In the genomic region with DNA sequence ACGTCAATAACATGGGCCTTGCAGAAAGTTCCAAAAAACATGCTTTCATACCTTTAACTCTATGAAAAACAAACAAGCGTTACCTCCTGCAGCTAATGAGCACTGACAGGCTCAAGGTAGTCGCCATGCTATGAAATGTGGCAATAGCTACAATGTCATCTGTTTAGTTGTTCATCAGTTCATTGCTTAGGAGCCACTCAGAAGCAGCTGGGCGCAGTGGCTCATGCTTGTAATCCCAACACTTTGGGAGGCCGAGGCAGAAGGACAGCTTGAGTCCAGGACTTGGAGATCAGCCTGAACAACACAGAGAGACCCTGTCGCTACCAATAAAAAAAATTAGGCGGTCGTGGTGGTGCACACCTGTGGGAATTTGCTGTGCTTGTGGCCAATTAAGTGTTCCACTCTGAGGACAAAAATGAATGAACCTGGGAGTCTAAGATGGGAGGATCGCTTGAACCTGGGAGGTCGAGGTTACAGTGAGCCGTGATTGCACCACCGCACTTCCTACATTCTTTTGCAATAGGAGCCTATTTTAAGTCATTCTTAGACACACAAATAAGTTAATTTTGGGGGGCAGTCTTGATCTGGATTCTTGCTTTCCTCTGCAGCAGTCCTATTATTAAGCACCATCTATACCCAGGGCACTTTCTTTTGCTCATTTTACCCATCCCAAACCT, we compare ENCODE assay signal across 16 cellular contexts.
DNase-seq lines count a peak whose midpoint lies in the region; ATAC-seq and TF ChIP-seq lines count a peak whose summit lies in the region.
"Had no signal": no experiment of that assay in that cellular context is flagged by ENCODE, and none has a peak within 500 bp of the region (broad histone marks: within the 10 kb centered on the region; RNA-seq: fewer than 3 reads in every experiment).

No MANE protein-coding gene starts in this region.

- CTCF ChIA-PET in CD4-positive, alpha-beta T cell (lab: Charles Lee), result no interaction called here

- WGBS in testis, 2 donors, result 88 to 92% methylated on average over 12 of the region's 12 CpGs

- peaks cover 43% of the 10 kb centered on the region for H3K36me3 Mint-ChIP-seq in CD4-positive, alpha-beta T cell (ENCODE audit: low read depth)
- no peaks in the 10 kb centered on the region for H3K36me3 Mint-ChIP-seq in natural killer cell

- no peaks in the 10 kb centered on the region for H3K27me3 ChIP-seq in CD4-positive, alpha-beta T cell (ENCODE audit: control insufficient read depth, insufficient read depth, low read length)
- H3K27me3 ChIP-seq in adipocyte (replicated peaks; ENCODE audit: control insufficient read depth, insufficient read depth, low read length) (no peaks in the 10 kb centered on the region), testis (no peaks in the 10 kb centered on the region)
- H3K27me3 ChIP-seq: brain microvascular endothelial cell had no signal

- no peak overlapping the region for H3K27ac ChIP-seq in CD4-positive, alpha-beta T cell (ENCODE audit: low read depth, low read length)
- no peak overlapping the region for H3K27ac ChIP-seq in testis
- H3K27ac ChIP-seq: brain microvascular endothelial cell had no signal

- peaks cover 89% of the 10 kb centered on the region for H3K4me1 ChIP-seq in adipocyte (ENCODE audit: control insufficient read depth, insufficient read depth, low read length)
- peaks cover 52% of the 10 kb centered on the region for H3K4me1 ChIP-seq in testis

- H3K4me3 Mint-ChIP-seq in CD4-positive, alpha-beta T cell, result peak overlapping the region; percentile 81
- H3K4me3 Mint-ChIP-seq in natural killer cell, result peak overlapping the region; percentile 49
- H3K4me3 Mint-ChIP-seq: WTC11 had no signal

- POLR2A ChIA-PET in CD4-positive, alpha-beta T cell (lab: Charles Lee), result no interaction called here

- no peaks in the 10 kb centered on the region for H3K9me3 Mint-ChIP-seq in CD4-positive, alpha-beta T cell
- H3K9me3 Mint-ChIP-seq in natural killer cell, result no peaks in the 10 kb centered on the region

- H3K9me3 ChIP-seq in CD4-positive, alpha-beta T cell (ENCODE audit: control insufficient read depth, low read length), result no peaks in the 10 kb centered on the region
- H3K9me3 ChIP-seq in adipocyte (ENCODE audit: control insufficient read depth, low read length) (no peaks in the 10 kb centered on the region), testis (no peaks in the 10 kb centered on the region)

- intact Hi-C loops in CD4-positive, alpha-beta T cell (cut with DNase I, micrococcal nuclease), result no loop called here
- intact Hi-C loops in natural killer cell (cut with micrococcal nuclease) (no loop called here), testis (cut with DNase I; ENCODE audit: low total_unique reads) (no loop called here)

- peak overlapping the region; percentile 76 for H3K27ac Mint-ChIP-seq in CD4-positive, alpha-beta T cell
- peak overlapping the region; percentile 1 to 27 for H3K27ac Mint-ChIP-seq in natural killer cell
- H3K27ac Mint-ChIP-seq: WTC11 had no signal

- peaks cover 94% of the 10 kb centered on the region for H3K4me1 Mint-ChIP-seq in CD4-positive, alpha-beta T cell (ENCODE audit: low read depth)
- peaks cover 71 to 90% of the 10 kb centered on the region in 2 donors for H3K4me1 Mint-ChIP-seq in natural killer cell

- DNase-seq in CD4-positive, alpha-beta T cell, result no peak
- DNase-seq in M059J (ENCODE audit: low read depth) (peak; percentile 22), adipocyte (ENCODE audit: low read depth) (no peak), natural killer cell (no peak), testis (no peak), DMS79 (lab: John Stamatoyannopoulos, UW) (no peak), dermis blood vessel endothelial cell (no peak)
- no peak for DNase-seq in activated CD4-positive, CD25-positive, alpha-beta regulatory T cell treated with anti-CD3 and anti-CD28 coated beads, Interleukin-2, amount 50 U/mL, for 72 hours
- DNase-seq: brain microvascular endothelial cell; DMS153; foreskin fibroblast; mammary epithelial cell; MM.1S; NK-92 treated with Interleukin-12 subunit alpha and Interleukin-12 subunit beta, amount 100 ng/mL, for 24 hours; stimulated activated naive CD4-positive, alpha-beta T cell had no signal

- H3K36me3 ChIP-seq in adipocyte (ENCODE audit: control insufficient read depth, insufficient read depth, low read length, severe bottlenecking) (peaks cover 4% of the 10 kb centered on the region), testis (ENCODE audit: low read depth, missing control alignments) (no peaks in the 10 kb centered on the region)
- H3K36me3 ChIP-seq: brain microvascular endothelial cell had no signal

- TF ChIP-seq POLR2A in testis (IDR thresholded peaks at IDR 0.05), result no peak

- H3K4me3 ChIP-seq in adipocyte (ENCODE audit: low read length) (peak overlapping the region; percentile 52), testis (no peak overlapping the region)

- TF ChIP-seq CTCF in CD4-positive, alpha-beta T cell (IDR thresholded peaks at IDR 0.05), result no peak
- TF ChIP-seq CTCF in natural killer cell (IDR thresholded peaks at IDR 0.05) (no peak), testis (IDR thresholded peaks at IDR 0.05) (no peak)

- no peak for ATAC-seq in CD4-positive, alpha-beta T cell (ENCODE audit: poor library complexity)
- ATAC-seq in natural killer cell, result no peak
- ATAC-seq: WTC11 had no signal

- H3K9ac ChIP-seq in adipocyte (ENCODE audit: low read length), result peak overlapping the region; percentile 68

- H3K27me3 Mint-ChIP-seq in CD4-positive, alpha-beta T cell, result no peaks in the 10 kb centered on the region
- H3K27me3 Mint-ChIP-seq in natural killer cell (ENCODE audit: low read depth in 2 of 2), result no peaks in the 10 kb centered on the region
